1 cellular context compared by ENCODE assay signal in the genomic region with DNA sequence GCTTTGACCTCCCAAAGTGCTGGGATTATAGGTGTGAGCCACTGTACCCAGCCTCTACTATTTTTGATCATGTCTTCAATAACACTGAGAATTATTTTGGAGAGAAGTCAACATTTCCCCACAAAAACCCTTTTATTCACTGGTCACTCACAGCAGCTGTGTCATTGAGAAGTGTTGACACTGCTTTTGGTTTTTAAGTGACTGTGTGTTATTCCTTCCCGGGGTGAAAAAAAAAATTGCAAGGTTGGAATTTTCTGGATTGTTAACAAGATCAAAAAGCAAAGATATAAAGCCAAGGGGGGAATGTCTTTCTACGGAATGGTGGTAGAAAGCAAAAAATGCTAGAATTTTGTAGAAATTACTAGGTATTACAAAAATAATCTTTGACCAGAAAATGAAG.
TF ChIP-seq lines count a peak whose summit lies in the region.

No MANE protein-coding gene starts in this region.

TF ChIP-seq in endothelial cell of umbilical vein, 7 proteins besides CTCF, POLR2A, EP300 and RAD21:
- TF ChIP-seq MYC (IDR thresholded peaks at IDR 0.05; ENCODE audit: low read depth, low read length): no peak
- TF ChIP-seq POLR2AphosphoS5 (IDR thresholded peaks at IDR 0.05; ENCODE audit: insufficient read depth, low read depth, low read length): no peak
- no peak for TF ChIP-seq FOS (IDR thresholded peaks at IDR 0.05; ENCODE audit: borderline replicate concordance, insufficient read depth, low read length)
- no peak for TF ChIP-seq GATA2 (IDR thresholded peaks at IDR 0.05; ENCODE audit: insufficient read depth, insufficient read length, low read depth, low read length)
- TF ChIP-seq, protein P1, sequence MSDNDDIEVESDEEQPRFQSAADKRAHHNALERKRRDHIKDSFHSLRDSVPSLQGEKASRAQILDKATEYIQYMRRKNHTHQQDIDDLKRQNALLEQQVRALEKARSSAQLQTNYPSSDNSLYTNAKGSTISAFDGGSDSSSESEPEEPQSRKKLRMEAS (IDR thresholded peaks at IDR 0.05; ENCODE audit: insufficient read depth, insufficient read length): no peak
- no peak for TF ChIP-seq EZH2 (IDR thresholded peaks at IDR 0.05; ENCODE audit: borderline replicate concordance, low read depth, low read length, severe bottlenecking)
- TF ChIP-seq JUN (IDR thresholded peaks at IDR 0.05; ENCODE audit: borderline replicate concordance, insufficient read depth, insufficient read length, low read depth): no peak
TF ChIP-seq in endothelial cell of umbilical vein: peak in this region for 0.
